ENCODE assay signal across 8 cellular contexts in the genomic region with DNA sequence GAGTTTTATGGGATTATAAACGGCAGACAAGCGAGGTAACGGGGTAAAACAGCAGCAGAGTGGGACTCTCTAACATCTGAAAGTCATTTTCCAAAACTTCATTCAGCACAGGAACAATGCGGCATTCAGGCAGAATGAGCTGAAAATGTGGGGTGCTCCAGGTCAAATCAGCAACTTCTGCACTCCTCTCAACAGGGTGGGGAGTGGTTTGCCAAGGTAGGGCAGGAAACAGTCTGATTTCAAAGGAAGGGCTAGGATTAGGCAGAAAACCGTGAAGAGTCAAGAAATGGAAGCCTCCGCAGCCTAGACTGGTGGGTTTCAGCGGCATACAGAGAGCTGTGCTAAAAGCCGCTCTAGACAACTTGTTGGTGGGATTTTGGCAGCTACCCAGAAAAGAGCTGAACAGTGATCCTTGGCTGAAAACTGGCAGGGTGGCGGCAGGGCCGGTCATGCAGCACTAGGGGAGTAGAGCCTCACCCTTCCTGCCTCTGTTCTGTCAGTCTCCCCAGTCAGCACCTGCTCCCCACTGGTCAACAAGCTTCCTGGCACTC.
DNase-seq lines count a peak whose midpoint lies in the region; ATAC-seq, FAIRE-seq and TF ChIP-seq lines count a peak whose summit lies in the region.

No MANE protein-coding gene starts in this region.

- no peaks in the 10 kb centered on the region for H4K20me1 ChIP-seq in GM23248 (ENCODE audit: insufficient read depth)
- H4K20me1 ChIP-seq in OCI-LY1 (ENCODE audit: insufficient read depth, low read length), result no peaks in the 10 kb centered on the region

- H3F3A ChIP-seq in GM23248 (ENCODE audit: insufficient read depth) (0 out of 2 replicates have a peak, but pooled peaks cover 7% of the 10 kb centered on the region), OCI-LY1 (ENCODE audit: insufficient read depth, low read length) (peaks cover 2% of the 10 kb centered on the region; the same call in 1 of the 2 replicates)

- no peak overlapping the region for H3K4me3 ChIP-seq in GM23248
- H3K4me3 ChIP-seq in OCI-LY1 (ENCODE audit: low read depth, low read length, poor library complexity, severe bottlenecking), result peak overlapping the region; percentile 59
- peak overlapping the region; percentile 8 to 28 (median 18) for H3K4me3 ChIP-seq in gastrocnemius medialis

- H2AFZ ChIP-seq in GM23248, result peak overlapping the region; percentile 41
- H2AFZ ChIP-seq in OCI-LY1 (ENCODE audit: low read length), result peak overlapping the region; percentile 66

- peaks cover 42% of the 10 kb centered on the region for H3K4me1 Mint-ChIP-seq in activated naive CD8-positive, alpha-beta T cell treated with anti-CD3 and anti-CD28 coated beads, Interleukin-2, amount 10 ng/mL, durations not matched to agents 7 days and 5 days

- in situ Hi-C loops in GM23248 (cut with MboI), result loop anchor here (25.0 kb wide), 1 partner anchor 451 kb away; no protein-coding TSS in a partner anchor
- in situ Hi-C loops in gastrocnemius medialis (cut with MboI; ENCODE audit: low sequenced_read_pairs in 4 of 4), result loop anchor here in 2 of 4 donors (25.0 kb wide), 1 partner anchor 451 kb away; no protein-coding TSS in a partner anchor
- in situ Hi-C loops in GM13976 (cut with MboI; ENCODE audit: low sequenced_read_pairs, unreplicated experiment), result loop anchor here (10.0 kb wide), 1 partner anchor 454 kb away; no protein-coding TSS in a partner anchor

- H3K27ac ChIP-seq in GM23248 (no peak overlapping the region), OCI-LY1 (ENCODE audit: low read depth, low read length, poor library complexity, severe bottlenecking) (peak overlapping the region; percentile 96), gastrocnemius medialis (peak overlapping the region; percentile 4 to 47 (median 36))

- H3K9me3 ChIP-seq in GM23248 (ENCODE audit: low read depth) (no peaks in the 10 kb centered on the region), OCI-LY1 (ENCODE audit: low read length) (no peaks in the 10 kb centered on the region), gastrocnemius medialis (no peaks in the 10 kb centered on the region)

- WGBS in GM23248 (ENCODE audit: low coverage in 1 of 2, low lambda C conversion rate in 2 of 2, missing lambda C conversion rate in 2 of 2), 2 experiments, result 47 to 55% methylated on average over 10 of the region's 10 CpGs

- no peaks in the 10 kb centered on the region for H3K36me3 Mint-ChIP-seq in activated naive CD8-positive, alpha-beta T cell treated with anti-CD3 and anti-CD28 coated beads, Interleukin-2, amount 10 ng/mL, durations not matched to agents 7 days and 5 days

- H3K79me2 ChIP-seq in GM23248 (ENCODE audit: insufficient read depth) (no peaks in the 10 kb centered on the region), OCI-LY1 (ENCODE audit: insufficient read depth, low read length) (no peaks in the 10 kb centered on the region)

- H3K4me1 ChIP-seq in GM23248 (ENCODE audit: insufficient read depth) (peaks cover 10% of the 10 kb centered on the region; the same call in 1 of the 2 replicates), OCI-LY1 (ENCODE audit: insufficient read depth, low read length, severe bottlenecking) (peaks cover 61% of the 10 kb centered on the region), gastrocnemius medialis (peaks cover 34 to 43% of the 10 kb centered on the region in 2 donors)

- no peak for DNase-seq in GM23248
- peak; percentile 47 for DNase-seq in activated naive CD8-positive, alpha-beta T cell treated with anti-CD3 and anti-CD28 coated beads, Interleukin-2, amount 10 ng/mL, durations not matched to agents 7 days and 5 days
- peak in 45 of 51 donors; percentile 2 to 87 (median 27) for DNase-seq in hypothalamus (lab: John Stamatoyannopoulos, UW)
- peak; percentile 16 to 33 for DNase-seq in gastrocnemius medialis
- DNase-seq in GM13976 (ENCODE audit: low spot score), result no peak
- DNase-seq in GM19239 (ENCODE audit: insufficient read length, low spot score), result no peak

- H3K36me3 ChIP-seq in GM23248 (ENCODE audit: low read depth), result no peaks in the 10 kb centered on the region
- no peaks in the 10 kb centered on the region for H3K36me3 ChIP-seq in OCI-LY1 (ENCODE audit: insufficient read depth, low read length)
- no peaks in the 10 kb centered on the region for H3K36me3 ChIP-seq in gastrocnemius medialis

- H3K27me3 ChIP-seq in GM23248 (replicated peaks; ENCODE audit: insufficient read depth) (no peaks in the 10 kb centered on the region), OCI-LY1 (ENCODE audit: insufficient read depth, low read length) (no peaks in the 10 kb centered on the region), gastrocnemius medialis (no peaks in the 10 kb centered on the region)

- POLR2A ChIA-PET in activated naive CD8-positive, alpha-beta T cell treated with anti-CD3 and anti-CD28 coated beads, Interleukin-2, amount 10 ng/mL, durations not matched to agents 7 days and 5 days (lab: Charles Lee), result interaction anchor here (0.6 to 5.4 kb wide), 9 partner anchors 150 to 1038 kb away, joined by 3 to 93 read pairs (median 4); partner anchors contain the start of gene KLF12

- H3K9me2 ChIP-seq in GM23248 (ENCODE audit: insufficient read depth), result no peaks in the 10 kb centered on the region
- no peaks in the 10 kb centered on the region for H3K9me2 ChIP-seq in OCI-LY1 (ENCODE audit: low read depth, low read length)

- H3K4me2 ChIP-seq in GM23248 (ENCODE audit: unreplicated experiment) (peak overlapping the region; percentile 16), OCI-LY1 (ENCODE audit: low read length) (peak overlapping the region; percentile 93)

- H3K27me3 Mint-ChIP-seq in activated naive CD8-positive, alpha-beta T cell treated with anti-CD3 and anti-CD28 coated beads, Interleukin-2, amount 10 ng/mL, durations not matched to agents 7 days and 5 days, result no peaks in the 10 kb centered on the region

- H3K9ac ChIP-seq in GM23248 (no peak overlapping the region), OCI-LY1 (ENCODE audit: low read length) (peak overlapping the region; percentile 73)

- intact Hi-C loops in gastrocnemius medialis (cut with DNase I; ENCODE audit: low total_unique reads), result loop anchor here (2.0 to 5.0 kb wide), 2 partner anchors 341 to 532 kb away; no protein-coding TSS in a partner anchor

- no peaks in the 10 kb centered on the region for H3K9me3 Mint-ChIP-seq in activated naive CD8-positive, alpha-beta T cell treated with anti-CD3 and anti-CD28 coated beads, Interleukin-2, amount 10 ng/mL, durations not matched to agents 7 days and 5 days

- TF ChIP-seq CTCF in OCI-LY1 (IDR thresholded peaks at IDR 0.05; ENCODE audit: low read length) (no peak), gastrocnemius medialis (IDR thresholded peaks at IDR 0.05 in 4 of 5, conservative IDR thresholded peaks at IDR 0.05 in 1 of 5) (no peak), GM13976 (IDR thresholded peaks at IDR 0.05; ENCODE audit: borderline replicate concordance, control extremely low read depth, extremely low read depth, insufficient read depth, missing control alignments) (no peak)

- peak overlapping the region; percentile 86 for H3K27ac Mint-ChIP-seq in activated naive CD8-positive, alpha-beta T cell treated with anti-CD3 and anti-CD28 coated beads, Interleukin-2, amount 10 ng/mL, durations not matched to agents 7 days and 5 days

- no peak for TF ChIP-seq POLR2A in gastrocnemius medialis (IDR thresholded peaks at IDR 0.05)

- ATAC-seq in activated naive CD8-positive, alpha-beta T cell treated with anti-CD3 and anti-CD28 coated beads, Interleukin-2, amount 10 ng/mL, durations not matched to agents 7 days and 5 days (ENCODE audit: low read depth), result peak; percentile 12
- ATAC-seq in gastrocnemius medialis (peak in 1 of 2 donors; percentile 17), HG02610 (IDR thresholded peaks at IDR 0.05; ENCODE audit: unreplicated experiment) (no peak)

- FAIRE-seq in GM19239 (lab: Jason Lieb, UNC), result no peak

- peak overlapping the region; percentile 81 for H3K4me3 Mint-ChIP-seq in activated naive CD8-positive, alpha-beta T cell treated with anti-CD3 and anti-CD28 coated beads, Interleukin-2, amount 10 ng/mL, durations not matched to agents 7 days and 5 days

Comparison
In these comparisons a context has a peak if more than half of its experiments do, and no peak if none do; other contexts are left out.
1. DNase-seq: peak in activated naive CD8-positive, alpha-beta T cell treated with anti-CD3 and anti-CD28 coated beads, Interleukin-2, amount 10 ng/mL, durations not matched to agents 7 days and 5 days (single experiment), hypothalamus (45 of 51) and gastrocnemius medialis (2 of 2); none in GM23248 (single experiment), GM13976 (single experiment) and GM19239 (single experiment).